9 cellular contexts compared by ENCODE assay signal in the genomic region with DNA sequence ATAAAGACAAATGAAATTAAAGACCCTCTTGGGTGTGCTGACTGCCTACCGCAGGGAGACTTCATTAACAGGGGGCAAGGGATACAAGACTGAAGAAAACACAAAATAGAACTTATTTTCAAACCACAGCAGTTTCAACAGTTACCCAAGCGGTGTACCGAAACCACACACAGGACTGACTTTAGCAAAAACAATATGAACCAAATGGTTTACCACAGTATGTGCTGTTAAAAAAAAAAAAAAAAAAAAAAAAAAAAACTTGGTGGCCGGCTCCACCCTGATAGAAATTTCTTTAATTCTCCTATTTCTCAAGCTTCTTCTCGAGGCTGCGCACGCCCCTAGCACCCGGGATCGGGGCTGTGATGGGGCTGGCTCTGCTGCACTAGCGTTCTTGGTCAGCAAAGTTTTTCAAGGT. TPM values are rescaled to one million over a fixed set of nuclear protein-coding genes. Genes with fewer than 3 reads are reported as not detected.
DNase-seq lines count a peak whose midpoint lies in the region; ATAC-seq and TF ChIP-seq lines count a peak whose summit lies in the region.
"Had no signal": no experiment of that assay in that cellular context is flagged by ENCODE, and none has a peak within 500 bp of the region (broad histone marks: within the 10 kb centered on the region; RNA-seq: fewer than 3 reads in every experiment).

No MANE protein-coding gene starts in this region.

- peak overlapping the region; percentile 63 for H3K27ac ChIP-seq in upper lobe of right lung

- no peaks in the 10 kb centered on the region for H3K27me3 ChIP-seq in upper lobe of right lung

- no peak overlapping the region for H3K4me3 ChIP-seq in upper lobe of right lung

- TF ChIP-seq CTCF in upper lobe of right lung (IDR thresholded peaks at IDR 0.05): no peak

- DNase-seq in stimulated activated CD4-positive, alpha-beta T cell treated with anti-CD3 and anti-CD28 coated beads, Interleukin-15, amount 100 ng/mL, for 24 hours: peak; percentile 62
- no peak for DNase-seq in stimulated activated CD4-positive, alpha-beta T cell treated with anti-CD3 and anti-CD28 coated beads, Interleukin-2, amount 100 ng/mL, for 48 hours
- DNase-seq in NAMALWA (ENCODE audit: low spot score) (peak; percentile 74), upper lobe of right lung (no peak), iPS-NIHi7 (ENCODE audit: extremely low spot score) (no peak), NCI-H128 (lab: John Stamatoyannopoulos, UW; ENCODE audit: unreplicated experiment) (no peak)
- peak; percentile 80 for DNase-seq in central memory CD4-positive, alpha-beta T cell
- DNase-seq: NCI-H187 treated with DMSO at 0.1 percent for 48 hours had no signal

- H3K36me3 ChIP-seq in upper lobe of right lung: no peaks in the 10 kb centered on the region

- peaks cover 31% of the 10 kb centered on the region for H3K4me1 ChIP-seq in upper lobe of right lung

- H3K9me3 ChIP-seq in upper lobe of right lung: no peaks in the 10 kb centered on the region

- ATAC-seq in upper lobe of right lung (no peak), HG03139 (IDR thresholded peaks at IDR 0.05; ENCODE audit: unreplicated experiment) (no peak)

- intact Hi-C loops in upper lobe of right lung (cut with DNase I): no loop called here

RNA-seq across cellular contexts. Expression of a gene that starts 42.6 kb away (rescaled TPM):
- 198 TPM for total RNA-seq in upper lobe of right lung

Comparison
In these comparisons a context has a peak if more than half of its experiments do, and no peak if none do; other contexts are left out.
1. DNase-seq: peak in stimulated activated CD4-positive, alpha-beta T cell treated with anti-CD3 and anti-CD28 coated beads, Interleukin-15, amount 100 ng/mL, for 24 hours (single experiment), NAMALWA (single experiment) and central memory CD4-positive, alpha-beta T cell (single experiment); none in stimulated activated CD4-positive, alpha-beta T cell treated with anti-CD3 and anti-CD28 coated beads, Interleukin-2, amount 100 ng/mL, for 48 hours (0 of 2), upper lobe of right lung (single experiment), iPS-NIHi7 (single experiment) and NCI-H128 (single experiment).